28 cellular contexts compared by ENCODE assay signal in the genomic region with DNA sequence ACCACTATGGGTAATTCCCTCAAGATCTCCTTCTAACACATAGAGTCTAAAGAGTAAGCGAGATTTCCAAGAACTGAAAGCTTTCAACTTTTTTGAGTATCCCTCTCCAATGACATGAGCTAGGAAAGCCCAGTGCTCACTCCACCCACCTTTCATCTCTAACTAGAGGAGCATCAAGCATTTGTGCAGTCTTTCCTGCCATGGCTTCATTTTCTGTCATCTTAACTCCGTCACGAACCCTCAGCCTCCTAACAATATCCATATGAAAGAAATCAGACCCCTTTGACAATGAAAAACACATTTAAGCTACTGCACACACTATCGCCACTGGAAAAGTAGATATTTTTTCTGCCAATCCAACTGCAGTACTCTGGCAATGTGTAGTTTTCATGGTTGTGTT.
"Had no signal": no experiment of that assay in that cellular context is flagged by ENCODE, and none has a peak within 500 bp of the region (broad histone marks: within the 10 kb centered on the region; RNA-seq: fewer than 3 reads in every experiment).

No MANE protein-coding gene starts in this region.

- DNase-seq: activated CD4-positive, alpha-beta T cell treated with anti-CD3 and anti-CD28 coated beads for 4 hours; activated CD4-positive, alpha-beta T cell treated with anti-CD3 and anti-CD28 coated beads, Interleukin-2, amount 50 U/mL, for 48 hours; activated gamma-delta T cell treated with Interleukin-2 at 50 U/mL for 16 hours; amniotic stem cell; colonic mucosa; endodermal cell; esophagus squamous epithelium; foreskin fibroblast; immature natural killer cell; left ventricle myocardium inferior; naive thymus-derived CD8-positive, alpha-beta T cell; retina; sigmoid colon; stimulated activated CD4-positive, alpha-beta T cell treated with anti-CD3 and anti-CD28 coated beads, Interleukin-2, amount 100 ng/mL, for 48 hours; stimulated activated CD8-positive, alpha-beta memory T cell treated with anti-CD3 and anti-CD28 coated beads, Interleukin-4, amount 100 ng/mL, for 48 hours; stimulated activated naive CD4-positive, alpha-beta T cell; T-cell; T-helper 9 cell; upper lobe of right lung had no signal

- H3K27ac Mint-ChIP-seq: activated naive CD4-positive, alpha-beta T cell treated with anti-CD3 and anti-CD28 coated beads, Interleukin-2, amount 50 U/mL, for 24 hours; endodermal cell; immature natural killer cell; mesothelial cell of epicardium; neural progenitor cell; progenitor cell of endocrine pancreas; WTC11 had no signal

- H3K9me3 Mint-ChIP-seq: activated naive CD4-positive, alpha-beta T cell treated with anti-CD3 and anti-CD28 coated beads, Interleukin-2, amount 50 U/mL, for 24 hours; central memory CD8-positive, alpha-beta T cell; endodermal cell; immature natural killer cell; mesothelial cell of epicardium; naive thymus-derived CD8-positive, alpha-beta T cell; neural progenitor cell; T-cell; WTC11 had no signal

- H3K9ac ChIP-seq: neural progenitor cell had no signal

- H3K4me2 ChIP-seq: hepatocyte, neural progenitor cell had no signal

- ATAC-seq: naive thymus-derived CD8-positive, alpha-beta T cell; T-cell; upper lobe of right lung; WTC11 had no signal

- H3K27ac ChIP-seq: breast epithelium, colonic mucosa, esophagus squamous epithelium, hepatocyte, left ventricle myocardium inferior, neural progenitor cell, sigmoid colon, thoracic aorta, upper lobe of right lung had no signal

- H3K4me3 ChIP-seq: breast epithelium, colonic mucosa, esophagus squamous epithelium, hepatocyte, left ventricle myocardium inferior, neural progenitor cell, sigmoid colon, thoracic aorta, upper lobe of right lung had no signal

- H3K27me3 Mint-ChIP-seq: activated naive CD4-positive, alpha-beta T cell treated with anti-CD3 and anti-CD28 coated beads, Interleukin-2, amount 50 U/mL, for 24 hours; central memory CD8-positive, alpha-beta T cell; naive thymus-derived CD8-positive, alpha-beta T cell; progenitor cell of endocrine pancreas; T-cell had no signal

- H3K9me3 ChIP-seq: breast epithelium, colonic mucosa, esophagus squamous epithelium, left ventricle myocardium inferior, sigmoid colon, thoracic aorta, upper lobe of right lung had no signal

- H2AFZ ChIP-seq: hepatocyte, neural progenitor cell had no signal

- H3K36me3 Mint-ChIP-seq: activated naive CD4-positive, alpha-beta T cell treated with anti-CD3 and anti-CD28 coated beads, Interleukin-2, amount 50 U/mL, for 24 hours; immature natural killer cell; mesothelial cell of epicardium; neural progenitor cell; WTC11 had no signal

- H3K4me3 Mint-ChIP-seq: activated naive CD4-positive, alpha-beta T cell treated with anti-CD3 and anti-CD28 coated beads, Interleukin-2, amount 50 U/mL, for 24 hours; central memory CD8-positive, alpha-beta T cell; endodermal cell; immature natural killer cell; mesothelial cell of epicardium; naive thymus-derived CD8-positive, alpha-beta T cell; neural progenitor cell; T-cell; WTC11 had no signal

- H3K4me1 Mint-ChIP-seq: endodermal cell had no signal

- H3K79me2 ChIP-seq: hepatocyte had no signal

- H3K36me3 ChIP-seq: breast epithelium, colonic mucosa, esophagus squamous epithelium, left ventricle myocardium inferior, neural progenitor cell, sigmoid colon, thoracic aorta, upper lobe of right lung had no signal

- H3K27me3 ChIP-seq: breast epithelium, colonic mucosa, esophagus squamous epithelium, hepatocyte, neural progenitor cell, sigmoid colon, upper lobe of right lung had no signal

- H3K4me1 ChIP-seq: breast epithelium, colonic mucosa, esophagus squamous epithelium, left ventricle myocardium inferior, neural progenitor cell, upper lobe of right lung had no signal
